In the genomic region with DNA sequence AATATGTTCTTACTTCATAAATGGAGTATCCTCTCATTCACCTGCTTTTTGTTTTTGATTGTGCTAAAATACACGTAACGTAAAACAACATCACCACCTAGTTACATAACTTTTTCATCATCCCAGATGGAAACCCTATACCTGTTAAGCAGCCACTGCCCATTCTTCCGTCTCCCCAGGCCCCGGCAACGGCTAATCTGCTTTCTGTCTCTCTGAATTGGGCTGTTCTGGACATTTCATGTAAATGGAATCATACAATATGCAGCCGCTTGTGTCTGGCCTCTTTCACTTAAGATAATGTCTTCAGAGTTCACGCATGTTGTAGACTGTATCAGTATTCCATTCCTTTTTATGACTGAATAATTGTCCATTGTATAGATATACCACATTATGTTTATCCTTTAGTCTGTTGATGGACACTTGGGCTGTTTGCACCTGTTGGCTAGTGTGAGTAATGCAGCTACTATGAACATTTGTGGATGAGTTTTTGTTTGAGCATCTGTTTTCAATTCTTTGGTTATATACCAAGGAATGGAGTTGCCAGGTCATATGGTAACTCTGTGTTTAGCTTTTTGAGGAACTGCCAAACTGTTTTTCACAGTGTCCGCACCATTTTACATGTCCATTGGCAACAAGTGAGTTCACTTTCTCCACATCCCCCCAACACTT, we compare ENCODE assay signal across 8 cellular contexts. TPM values are rescaled to one million over a fixed set of nuclear protein-coding genes. Genes with fewer than 3 reads are reported as not detected.
DNase-seq lines count a peak whose midpoint lies in the region; ATAC-seq, FAIRE-seq and TF ChIP-seq lines count a peak whose summit lies in the region.

No MANE protein-coding gene starts in this region.

- WGBS in A549 (ENCODE audit: missing lambda C conversion rate): 98% methylated on average over 7 of the region's 8 CpGs

- no peak for TF ChIP-seq EP300 in A549 (IDR thresholded peaks at IDR 0.05)

- peak overlapping the region; percentile 87 to 94 (median 93) for H3K9ac ChIP-seq in skeletal muscle tissue (ENCODE audit: low read depth in 1 of 3, low read length in 3 of 3)

- no peak for FAIRE-seq in A549 (lab: Jason Lieb, UNC)

- 0 out of 3 replicates have a peak, but pooled peaks have one; percentile 11 for TF ChIP-seq CTCF in A549 (IDR thresholded peaks at IDR 0.05)
- TF ChIP-seq CTCF in GM12873 (IDR thresholded peaks at IDR 0.05; ENCODE audit: insufficient read depth, low read depth, low read length, missing control alignments): peak; percentile 48

- H3K9me3 ChIP-seq in A549 (no peaks in the 10 kb centered on the region), skeletal muscle tissue (ENCODE audit: control insufficient read depth in 3 of 3, low read length in 3 of 3) (no peaks in the 10 kb centered on the region)

- H3K4me3 ChIP-seq in A549 (no peak overlapping the region), skeletal muscle tissue (ENCODE audit: low read length in 3 of 3) (peak overlapping the region in 2 of 3 donors; percentile 36 to 88)

- H3K36me3 ChIP-seq in skeletal muscle tissue (ENCODE audit: control insufficient read depth in 3 of 3, insufficient read depth in 3 of 3, low read length in 3 of 3): peaks cover 0 to 3% (median 0%) of the 10 kb centered on the region in 3 donors

- TF ChIP-seq RAD21 in A549 (conservative IDR thresholded peaks at IDR 0.05 in 1 of 2, IDR thresholded peaks at IDR 0.05 in 1 of 2): no peak

- DNase-seq in A549 (ENCODE audit: low read depth in 1 of 2, low spot score in 1 of 2): peak; percentile 52 to 58
- peak; percentile 36 to 38 for DNase-seq in SHP77 (lab: John Stamatoyannopoulos, UW)
- peak; percentile 48 to 53 for DNase-seq in erythroblast (lab: John Stamatoyannopoulos, UW)
- no peak for DNase-seq in islet precursor cell
- DNase-seq in stimulated activated CD4-positive, alpha-beta T cell treated with anti-CD3 and anti-CD28 coated beads, Interleukin-1b, Interleukin-23, amount 100 ng/mL, for 48 hours: no peak

- peak overlapping the region; percentile 95 for H3K4me2 ChIP-seq in A549

- H3K4me1 ChIP-seq in A549 (peaks cover 12% of the 10 kb centered on the region), skeletal muscle tissue (ENCODE audit: control insufficient read depth in 3 of 3, insufficient read depth in 3 of 3, low read length in 3 of 3) (peaks cover 52 to 61% (median 53%) of the 10 kb centered on the region in 3 donors)

- POLR2A ChIA-PET in A549 (lab: Yijun Ruan, JAX): no interaction called here

- H3K27me3 ChIP-seq in skeletal muscle tissue (ENCODE audit: control insufficient read depth in 3 of 3, insufficient read depth in 3 of 3, low read length in 3 of 3): no peaks in the 10 kb centered on the region

- CTCF ChIA-PET in A549 (lab: Yijun Ruan, JAX): interaction anchor here (0.5 to 4.3 kb wide), 6 partner anchors 11 to 496 kb away, joined by 3 to 22 read pairs (median 5); no protein-coding TSS in a partner anchor

- no peak for ATAC-seq in A549
- no peak for ATAC-seq in HG03520 (IDR thresholded peaks at IDR 0.05; ENCODE audit: unreplicated experiment)

- TF ChIP-seq POLR2A in A549 (IDR thresholded peaks at IDR 0.05; ENCODE audit: low read length) (no peak), erythroblast (IDR thresholded peaks at IDR 0.05; ENCODE audit: low read length) (no peak)

- H3K27ac ChIP-seq in A549 (no peak overlapping the region), skeletal muscle tissue (ENCODE audit: low read depth, low read length) (peak overlapping the region; percentile 92)

TF ChIP-seq in A549, 52 proteins besides CTCF, POLR2A, EP300 and RAD21:
- TF ChIP-seq FOSL2 (IDR thresholded peaks at IDR 0.05) (no peak), FOSL2 (CRISPR knock-in tag; IDR thresholded peaks at IDR 0.05) (0 out of 2 replicates have a peak, but pooled peaks have one; percentile 19), CBX2 (IDR thresholded peaks at IDR 0.05; ENCODE audit: borderline replicate concordance, low read depth) (no peak)

RNA-seq across cellular contexts. Expression of a gene that starts 14.1 kb away (rescaled TPM):
- polyA plus RNA-seq in A549 (2011; rRNA removed) (129 and 130 TPM in 2 replicates), A549 (2017; fragmentation: RNase III; extraction: RNeasy Plus Mini Kit Qiagen cat#74134 plus additional on column Dnase treatment) (55.5 to 60.7 TPM (median 57.5 TPM) in 3 replicates)
- 121 and 125 TPM in 2 replicates for polyA plus RNA-seq in A549 (2012; cell fraction: cytosol; rRNA removed)
- polyA plus RNA-seq in A549 (2012; cell fraction: nucleus; rRNA removed): 695 and 869 TPM in 2 replicates
- 108 and 152 TPM in 2 replicates for polyA minus RNA-seq in A549 (2011; rRNA and poly(A)+ RNA removed)
- total RNA-seq in skeletal muscle tissue: 180 TPM

RNA-seq across cellular contexts. Expression of a gene that starts 58.2 kb away (rescaled TPM):
- polyA plus RNA-seq in A549 (2011; rRNA removed): 21.5 and 26.1 TPM in 2 replicates
- 58.0 and 75.8 TPM in 2 replicates for polyA plus RNA-seq in A549 (2012; cell fraction: cytosol; rRNA removed)
- 169 and 176 TPM in 2 replicates for polyA plus RNA-seq in A549 (2012; cell fraction: nucleus; rRNA removed)
- 35.4 to 37.0 TPM (median 36.0 TPM) in 3 replicates for polyA plus RNA-seq in A549 (2017; fragmentation: RNase III; extraction: RNeasy Plus Mini Kit Qiagen cat#74134 plus additional on column Dnase treatment)
- 19.3 and 22.8 TPM in 2 replicates for polyA minus RNA-seq in A549 (2011; rRNA and poly(A)+ RNA removed)
- total RNA-seq in skeletal muscle tissue: 25.1 TPM

Comparison
In these comparisons a context has a peak if more than half of its experiments do, and no peak if none do; other contexts are left out.
1. DNase-seq: peak in A549 (2 of 2), SHP77 (2 of 2) and erythroblast (2 of 2); none in islet precursor cell (single experiment) and stimulated activated CD4-positive, alpha-beta T cell treated with anti-CD3 and anti-CD28 coated beads, Interleukin-1b, Interleukin-23, amount 100 ng/mL, for 48 hours (single experiment).